1 cellular context compared by ENCODE assay signal in genomic region chr10:62233494-62234283, GRCh38.
TF ChIP-seq lines count a peak whose summit lies in the region.

No MANE protein-coding gene starts in this region.

TF ChIP-seq in HepG2, 621 proteins besides CTCF, POLR2A, EP300 and RAD21:
- TF ChIP-seq KDM5A (IDR thresholded peaks at IDR 0.05; ENCODE audit: borderline replicate concordance, low read length) (no peak), ZNF441 (CRISPR knock-in tag; IDR thresholded peaks at IDR 0.05; ENCODE audit: borderline replicate concordance) (no peak), ZNF646 (CRISPR knock-in tag; IDR thresholded peaks at IDR 0.05) (no peak)
